Comparison of ENCODE assay signal across 7 cellular contexts in the genomic region with DNA sequence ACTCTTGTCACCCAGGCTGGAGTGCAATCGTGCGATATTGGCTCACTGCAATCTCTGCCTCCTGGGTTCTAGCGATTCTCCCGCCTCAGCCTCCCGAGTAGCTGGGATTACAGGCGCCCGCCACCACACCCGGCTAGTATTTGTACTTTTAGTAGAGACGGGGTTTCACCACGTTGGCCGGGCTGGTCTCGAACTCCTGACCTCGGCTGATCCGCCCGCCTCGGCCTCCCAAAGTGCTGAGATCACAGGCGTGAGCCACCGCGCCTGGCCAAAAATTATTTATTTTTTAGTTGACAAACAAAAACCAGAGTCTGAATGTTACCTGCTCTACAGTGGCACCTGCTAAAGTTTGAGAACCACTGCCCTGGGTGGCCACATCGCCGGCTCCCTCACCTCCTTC. TPM values are rescaled to one million over a fixed set of nuclear protein-coding genes. Genes with fewer than 3 reads are reported as not detected.
DNase-seq lines count a peak whose midpoint lies in the region; ATAC-seq, FAIRE-seq and TF ChIP-seq lines count a peak whose summit lies in the region.
"Not testable (repeated sequence)": the region's sequence is repeated elsewhere in the genome, so short reads cannot be mapped to it uniquely, and the experiment has no call there.

No MANE protein-coding gene starts in this region.

- intact Hi-C loops in naive thymus-derived CD4-positive, alpha-beta T cell (cut with micrococcal nuclease) = not testable (repeated sequence)

- H3K4me3 Mint-ChIP-seq in CD4-positive, CD25-positive, alpha-beta regulatory T cell = peak overlapping the region in 1 of 4 donors; percentile 43
- not testable (repeated sequence) for H3K4me3 Mint-ChIP-seq in activated T-cell treated with anti-CD3 and anti-CD28 coated beads, Interleukin-2, amount 50 U/mL, for 72 hours; astrocyte (ENCODE audit: unreplicated experiment); effector memory CD8-positive, alpha-beta T cell; naive thymus-derived CD4-positive, alpha-beta T cell; stimulated activated effector memory CD8-positive, alpha-beta T cell treated with anti-CD3 and anti-CD28 coated beads, Interleukin-12 subunit alpha, Interleukin-12 subunit beta, amount 100 ng/mL, for 72 hours

- not testable (repeated sequence) for H4K20me1 ChIP-seq in astrocyte (ENCODE audit: insufficient read depth, low read length)

- H3K27ac ChIP-seq in CD4-positive, CD25-positive, alpha-beta regulatory T cell (ENCODE audit: insufficient read depth, low read length, poor library complexity, severe bottlenecking); astrocyte (ENCODE audit: low read depth, low read length); naive thymus-derived CD4-positive, alpha-beta T cell (ENCODE audit: low read depth, low read length): not testable (repeated sequence)
- H3K27ac ChIP-seq in VCaP = peak overlapping the region; percentile 66

- not testable (repeated sequence) for FAIRE-seq in astrocyte (lab: Jason Lieb, UNC)

- not testable (repeated sequence) for H3K27me3 Mint-ChIP-seq in CD4-positive, CD25-positive, alpha-beta regulatory T cell; activated T-cell treated with anti-CD3 and anti-CD28 coated beads, Interleukin-2, amount 50 U/mL, for 72 hours (ENCODE audit: low read depth); astrocyte (ENCODE audit: low read depth, unreplicated experiment); effector memory CD8-positive, alpha-beta T cell; naive thymus-derived CD4-positive, alpha-beta T cell

- H3K4me3 ChIP-seq in CD4-positive, CD25-positive, alpha-beta regulatory T cell (ENCODE audit: low read depth, low read length); astrocyte (ENCODE audit: insufficient read depth, low read depth, low read length); naive thymus-derived CD4-positive, alpha-beta T cell (ENCODE audit: low read length): not testable (repeated sequence)

- H3K36me3 Mint-ChIP-seq in CD4-positive, CD25-positive, alpha-beta regulatory T cell = peaks cover 11% of the 10 kb centered on the region
- not testable (repeated sequence) for H3K36me3 Mint-ChIP-seq in activated T-cell treated with anti-CD3 and anti-CD28 coated beads, Interleukin-2, amount 50 U/mL, for 72 hours (ENCODE audit: insufficient read depth in 2 of 2); astrocyte (ENCODE audit: low read depth, unreplicated experiment); naive thymus-derived CD4-positive, alpha-beta T cell
- peaks cover 20% of the 10 kb centered on the region for H3K36me3 Mint-ChIP-seq in effector memory CD8-positive, alpha-beta T cell (ENCODE audit: insufficient read depth)
- peaks cover 94% of the 10 kb centered on the region for H3K36me3 Mint-ChIP-seq in stimulated activated effector memory CD8-positive, alpha-beta T cell treated with anti-CD3 and anti-CD28 coated beads, Interleukin-12 subunit alpha, Interleukin-12 subunit beta, amount 100 ng/mL, for 72 hours

- CTCF ChIA-PET in naive thymus-derived CD4-positive, alpha-beta T cell (lab: Charles Lee) = not testable (repeated sequence)

- H2AFZ ChIP-seq in astrocyte (ENCODE audit: low read depth, low read length) = not testable (repeated sequence)

- peak overlapping the region; percentile 38 to 87 (median 87) for H3K27ac Mint-ChIP-seq in CD4-positive, CD25-positive, alpha-beta regulatory T cell
- peak overlapping the region; percentile 20 for H3K27ac Mint-ChIP-seq in activated T-cell treated with anti-CD3 and anti-CD28 coated beads, Interleukin-2, amount 50 U/mL, for 72 hours
- H3K27ac Mint-ChIP-seq in astrocyte (ENCODE audit: unreplicated experiment) = peak overlapping the region; percentile 66
- peak overlapping the region; percentile 47 to 82 for H3K27ac Mint-ChIP-seq in effector memory CD8-positive, alpha-beta T cell
- peak overlapping the region in 5 of 9 donors; percentile 25 to 81 (median 58) for H3K27ac Mint-ChIP-seq in naive thymus-derived CD4-positive, alpha-beta T cell
- peak overlapping the region; percentile 86 for H3K27ac Mint-ChIP-seq in stimulated activated effector memory CD8-positive, alpha-beta T cell treated with anti-CD3 and anti-CD28 coated beads, Interleukin-12 subunit alpha, Interleukin-12 subunit beta, amount 100 ng/mL, for 72 hours

- H3K79me2 ChIP-seq in astrocyte (ENCODE audit: insufficient read depth, low read length) = not testable (repeated sequence)

- not testable (repeated sequence) for H3K4me2 ChIP-seq in astrocyte (ENCODE audit: low read length)

- not testable (repeated sequence) for H3K9ac ChIP-seq in astrocyte (ENCODE audit: low read length)

- not testable (repeated sequence) for TF ChIP-seq CTCF in VCaP (conservative IDR thresholded peaks at IDR 0.05); astrocyte (IDR thresholded peaks at IDR 0.05; ENCODE audit: insufficient read depth, low read depth, low read length)

- peaks cover 27% of the 10 kb centered on the region for H3K36me3 ChIP-seq in CD4-positive, CD25-positive, alpha-beta regulatory T cell (ENCODE audit: control insufficient read depth, insufficient read depth, low read length)
- peaks cover 10% of the 10 kb centered on the region for H3K36me3 ChIP-seq in astrocyte (ENCODE audit: insufficient read depth, low read length)
- H3K36me3 ChIP-seq in naive thymus-derived CD4-positive, alpha-beta T cell (ENCODE audit: control insufficient read depth in 2 of 3, insufficient read depth in 3 of 3, low read length in 3 of 3) = peaks cover 0 to 15% (median 0%) of the 10 kb centered on the region in 3 experiments

- not testable (repeated sequence) for H3K4me1 Mint-ChIP-seq in CD4-positive, CD25-positive, alpha-beta regulatory T cell; activated T-cell treated with anti-CD3 and anti-CD28 coated beads, Interleukin-2, amount 50 U/mL, for 72 hours (ENCODE audit: low read depth); effector memory CD8-positive, alpha-beta T cell (ENCODE audit: low read depth in 2 of 2); naive thymus-derived CD4-positive, alpha-beta T cell; stimulated activated effector memory CD8-positive, alpha-beta T cell treated with anti-CD3 and anti-CD28 coated beads, Interleukin-12 subunit alpha, Interleukin-12 subunit beta, amount 100 ng/mL, for 72 hours
- peaks cover 16% of the 10 kb centered on the region for H3K4me1 Mint-ChIP-seq in astrocyte (ENCODE audit: low read depth, unreplicated experiment)

- H3K27me3 ChIP-seq in CD4-positive, CD25-positive, alpha-beta regulatory T cell (ENCODE audit: control insufficient read depth, insufficient read depth, low read length); astrocyte (ENCODE audit: insufficient read depth, low read length); naive thymus-derived CD4-positive, alpha-beta T cell (ENCODE audit: control insufficient read depth in 2 of 2, insufficient read depth in 2 of 2, low read length in 2 of 2): not testable (repeated sequence)

- not testable (repeated sequence) for H3K9me3 ChIP-seq in CD4-positive, CD25-positive, alpha-beta regulatory T cell (ENCODE audit: control insufficient read depth in 2 of 2, low read length in 2 of 2); astrocyte (ENCODE audit: insufficient read depth, low read depth, low read length); naive thymus-derived CD4-positive, alpha-beta T cell (ENCODE audit: control insufficient read depth in 2 of 3, low read length in 3 of 3)

- ATAC-seq in CD4-positive, CD25-positive, alpha-beta regulatory T cell (ENCODE audit: low read depth in 2 of 2); activated T-cell treated with anti-CD3 and anti-CD28 coated beads, Interleukin-2, amount 50 U/mL, for 72 hours (replicated peaks in 1 of 2); effector memory CD8-positive, alpha-beta T cell (replicated peaks); naive thymus-derived CD4-positive, alpha-beta T cell; stimulated activated effector memory CD8-positive, alpha-beta T cell treated with anti-CD3 and anti-CD28 coated beads, Interleukin-12 subunit alpha, Interleukin-12 subunit beta, amount 100 ng/mL, for 72 hours: not testable (repeated sequence)

- not testable (repeated sequence) for DNase-seq in CD4-positive, CD25-positive, alpha-beta regulatory T cell; activated T-cell treated with anti-CD3 and anti-CD28 coated beads, Interleukin-2, amount 50 U/mL, for 72 hours; astrocyte (ENCODE audit: low read depth); effector memory CD8-positive, alpha-beta T cell; naive thymus-derived CD4-positive, alpha-beta T cell; stimulated activated effector memory CD8-positive, alpha-beta T cell treated with anti-CD3 and anti-CD28 coated beads, Interleukin-12 subunit alpha, Interleukin-12 subunit beta, amount 100 ng/mL, for 72 hours (ENCODE audit: low spot score in 2 of 2)

- POLR2A ChIA-PET in naive thymus-derived CD4-positive, alpha-beta T cell (lab: Charles Lee) = not testable (repeated sequence)

- H3K4me1 ChIP-seq in CD4-positive, CD25-positive, alpha-beta regulatory T cell (ENCODE audit: control insufficient read depth, insufficient read depth, low read length, poor library complexity, severe bottlenecking); naive thymus-derived CD4-positive, alpha-beta T cell (ENCODE audit: control insufficient read depth in 2 of 2, insufficient read depth in 2 of 2, low read length in 2 of 2): not testable (repeated sequence)
- peaks cover 13% of the 10 kb centered on the region for H3K4me1 ChIP-seq in astrocyte (ENCODE audit: insufficient read depth, low read length)

- H3K9me3 Mint-ChIP-seq in CD4-positive, CD25-positive, alpha-beta regulatory T cell; activated T-cell treated with anti-CD3 and anti-CD28 coated beads, Interleukin-2, amount 50 U/mL, for 72 hours; astrocyte (ENCODE audit: unreplicated experiment); effector memory CD8-positive, alpha-beta T cell; naive thymus-derived CD4-positive, alpha-beta T cell; stimulated activated effector memory CD8-positive, alpha-beta T cell treated with anti-CD3 and anti-CD28 coated beads, Interleukin-12 subunit alpha, Interleukin-12 subunit beta, amount 100 ng/mL, for 72 hours: not testable (repeated sequence)

RNA-seq across cellular contexts. Expression of a gene that starts 54.3 kb away (rescaled TPM):
- total RNA-seq in CD4-positive, CD25-positive, alpha-beta regulatory T cell = 47.7 TPM
- 10 to 100 TPM; 10.8 to 14.5 (median 11.1) TPM for polyA plus RNA-seq in CD4-positive, CD25-positive, alpha-beta regulatory T cell
- total RNA-seq in activated T-cell treated with anti-CD3 and anti-CD28 coated beads, Interleukin-2, amount 50 U/mL, for 72 hours = 10 to 100 TPM; 43.2 to 48.7 TPM
- 9.8 and 10.5 TPM in 2 replicates for total RNA-seq in astrocyte
- 10 to 100 TPM; 40.7 to 77.9 (median 53.6) TPM for total RNA-seq in naive thymus-derived CD4-positive, alpha-beta T cell
- polyA plus RNA-seq in naive thymus-derived CD4-positive, alpha-beta T cell = 10 to 100 TPM; 15.1 to 19.4 TPM

Comparison
In these comparisons a context has a peak if more than half of its experiments do, and no peak if none do; other contexts are left out.
1. H3K27ac Mint-ChIP-seq: peak in every context shown above with its lines; median percentile 87 in CD4-positive, CD25-positive, alpha-beta regulatory T cell; 86 in stimulated activated effector memory CD8-positive, alpha-beta T cell treated with anti-CD3 and anti-CD28 coated beads, Interleukin-12 subunit alpha, Interleukin-12 subunit beta, amount 100 ng/mL, for 72 hours; 66 in astrocyte; 64 in effector memory CD8-positive, alpha-beta T cell; 58 in naive thymus-derived CD4-positive, alpha-beta T cell; 20 in activated T-cell treated with anti-CD3 and anti-CD28 coated beads, Interleukin-2, amount 50 U/mL, for 72 hours.